ENCODE assay signal across 2 cellular contexts in the genomic region with DNA sequence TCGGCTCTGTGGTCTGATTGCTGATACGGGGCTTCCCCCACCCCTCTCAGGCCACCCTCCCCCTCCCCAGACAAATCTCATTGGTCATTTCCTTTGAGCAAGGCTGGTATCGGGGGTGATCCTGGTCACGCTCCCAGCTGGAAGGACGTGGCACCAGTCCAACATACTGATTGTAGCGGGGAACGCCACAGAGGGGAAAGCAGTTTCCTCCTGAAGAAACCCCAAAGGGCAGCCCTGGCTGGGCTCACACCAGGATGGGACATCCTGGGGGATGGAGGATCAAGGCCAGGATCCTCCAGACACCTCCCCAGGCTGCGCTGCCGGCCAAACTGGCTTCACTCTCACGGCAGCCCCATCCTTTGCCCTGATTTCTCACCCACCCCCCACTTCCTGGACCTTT.
TF ChIP-seq lines count a peak whose summit lies in the region.

No MANE protein-coding gene starts in this region.

TF ChIP-seq in SK-N-SH, 30 proteins besides CTCF, POLR2A, EP300 and RAD21 (continued from another document):
- TF ChIP-seq, protein P1, sequence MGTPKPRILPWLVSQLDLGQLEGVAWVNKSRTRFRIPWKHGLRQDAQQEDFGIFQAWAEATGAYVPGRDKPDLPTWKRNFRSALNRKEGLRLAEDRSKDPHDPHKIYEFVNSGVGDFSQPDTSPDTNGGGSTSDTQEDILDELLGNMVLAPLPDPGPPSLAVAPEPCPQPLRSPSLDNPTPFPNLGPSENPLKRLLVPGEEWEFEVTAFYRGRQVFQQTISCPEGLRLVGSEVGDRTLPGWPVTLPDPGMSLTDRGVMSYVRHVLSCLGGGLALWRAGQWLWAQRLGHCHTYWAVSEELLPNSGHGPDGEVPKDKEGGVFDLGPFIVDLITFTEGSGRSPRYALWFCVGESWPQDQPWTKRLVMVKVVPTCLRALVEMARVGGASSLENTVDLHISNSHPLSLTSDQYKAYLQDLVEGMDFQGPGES (IDR thresholded peaks at IDR 0.05; ENCODE audit: low read depth, low read length), result no peak
- TF ChIP-seq, protein P2, sequence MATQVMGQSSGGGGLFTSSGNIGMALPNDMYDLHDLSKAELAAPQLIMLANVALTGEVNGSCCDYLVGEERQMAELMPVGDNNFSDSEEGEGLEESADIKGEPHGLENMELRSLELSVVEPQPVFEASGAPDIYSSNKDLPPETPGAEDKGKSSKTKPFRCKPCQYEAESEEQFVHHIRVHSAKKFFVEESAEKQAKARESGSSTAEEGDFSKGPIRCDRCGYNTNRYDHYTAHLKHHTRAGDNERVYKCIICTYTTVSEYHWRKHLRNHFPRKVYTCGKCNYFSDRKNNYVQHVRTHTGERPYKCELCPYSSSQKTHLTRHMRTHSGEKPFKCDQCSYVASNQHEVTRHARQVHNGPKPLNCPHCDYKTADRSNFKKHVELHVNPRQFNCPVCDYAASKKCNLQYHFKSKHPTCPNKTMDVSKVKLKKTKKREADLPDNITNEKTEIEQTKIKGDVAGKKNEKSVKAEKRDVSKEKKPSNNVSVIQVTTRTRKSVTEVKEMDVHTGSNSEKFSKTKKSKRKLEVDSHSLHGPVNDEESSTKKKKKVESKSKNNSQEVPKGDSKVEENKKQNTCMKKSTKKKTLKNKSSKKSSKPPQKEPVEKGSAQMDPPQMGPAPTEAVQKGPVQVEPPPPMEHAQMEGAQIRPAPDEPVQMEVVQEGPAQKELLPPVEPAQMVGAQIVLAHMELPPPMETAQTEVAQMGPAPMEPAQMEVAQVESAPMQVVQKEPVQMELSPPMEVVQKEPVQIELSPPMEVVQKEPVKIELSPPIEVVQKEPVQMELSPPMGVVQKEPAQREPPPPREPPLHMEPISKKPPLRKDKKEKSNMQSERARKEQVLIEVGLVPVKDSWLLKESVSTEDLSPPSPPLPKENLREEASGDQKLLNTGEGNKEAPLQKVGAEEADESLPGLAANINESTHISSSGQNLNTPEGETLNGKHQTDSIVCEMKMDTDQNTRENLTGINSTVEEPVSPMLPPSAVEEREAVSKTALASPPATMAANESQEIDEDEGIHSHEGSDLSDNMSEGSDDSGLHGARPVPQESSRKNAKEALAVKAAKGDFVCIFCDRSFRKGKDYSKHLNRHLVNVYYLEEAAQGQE (IDR thresholded peaks at IDR 0.05; ENCODE audit: low read depth, low read length), result no peak
- TF ChIP-seq SMC3 (IDR thresholded peaks at IDR 0.05; ENCODE audit: low read depth, low read length) (no peak), ELF1 (IDR thresholded peaks at IDR 0.05) (no peak), RXRA (IDR thresholded peaks at IDR 0.05; ENCODE audit: borderline replicate concordance, low read depth) (no peak)
- TF ChIP-seq, protein P3, sequence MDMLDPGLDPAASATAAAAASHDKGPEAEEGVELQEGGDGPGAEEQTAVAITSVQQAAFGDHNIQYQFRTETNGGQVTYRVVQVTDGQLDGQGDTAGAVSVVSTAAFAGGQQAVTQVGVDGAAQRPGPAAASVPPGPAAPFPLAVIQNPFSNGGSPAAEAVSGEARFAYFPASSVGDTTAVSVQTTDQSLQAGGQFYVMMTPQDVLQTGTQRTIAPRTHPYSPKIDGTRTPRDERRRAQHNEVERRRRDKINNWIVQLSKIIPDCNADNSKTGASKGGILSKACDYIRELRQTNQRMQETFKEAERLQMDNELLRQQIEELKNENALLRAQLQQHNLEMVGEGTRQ (IDR thresholded peaks at IDR 0.05; ENCODE audit: borderline replicate concordance, low read depth, low read length), result no peak
- TF ChIP-seq, protein P4, sequence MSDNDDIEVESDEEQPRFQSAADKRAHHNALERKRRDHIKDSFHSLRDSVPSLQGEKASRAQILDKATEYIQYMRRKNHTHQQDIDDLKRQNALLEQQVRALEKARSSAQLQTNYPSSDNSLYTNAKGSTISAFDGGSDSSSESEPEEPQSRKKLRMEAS (IDR thresholded peaks at IDR 0.05; ENCODE audit: low read depth), result no peak

TF ChIP-seq in SK-N-SH treated with all-trans-retinoic acid at 6 μM for 48 hours, 23 proteins besides CTCF, POLR2A, EP300 and RAD21 (continued from another document):
- TF ChIP-seq, protein P5, sequence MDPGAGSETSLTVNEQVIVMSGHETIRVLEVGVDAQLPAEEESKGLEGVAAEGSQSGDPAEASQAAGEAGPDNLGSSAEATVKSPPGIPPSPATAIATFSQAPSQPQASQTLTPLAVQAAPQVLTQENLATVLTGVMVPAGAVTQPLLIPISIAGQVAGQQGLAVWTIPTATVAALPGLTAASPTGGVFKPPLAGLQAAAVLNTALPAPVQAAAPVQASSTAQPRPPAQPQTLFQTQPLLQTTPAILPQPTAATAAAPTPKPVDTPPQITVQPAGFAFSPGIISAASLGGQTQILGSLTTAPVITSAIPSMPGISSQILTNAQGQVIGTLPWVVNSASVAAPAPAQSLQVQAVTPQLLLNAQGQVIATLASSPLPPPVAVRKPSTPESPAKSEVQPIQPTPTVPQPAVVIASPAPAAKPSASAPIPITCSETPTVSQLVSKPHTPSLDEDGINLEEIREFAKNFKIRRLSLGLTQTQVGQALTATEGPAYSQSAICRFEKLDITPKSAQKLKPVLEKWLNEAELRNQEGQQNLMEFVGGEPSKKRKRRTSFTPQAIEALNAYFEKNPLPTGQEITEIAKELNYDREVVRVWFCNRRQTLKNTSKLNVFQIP (CRISPR knock-in tag; IDR thresholded peaks at IDR 0.05; ENCODE audit: borderline replicate concordance, low read depth), result no peak
- no peak for TF ChIP-seq TCF4 (CRISPR knock-in tag; IDR thresholded peaks at IDR 0.05; ENCODE audit: borderline replicate concordance)
- no peak for TF ChIP-seq OSR1 (CRISPR knock-in tag; IDR thresholded peaks at IDR 0.05)
- TF ChIP-seq BACH2 (CRISPR knock-in tag; IDR thresholded peaks at IDR 0.05; ENCODE audit: borderline replicate concordance), result no peak
- TF ChIP-seq ISL1 (CRISPR knock-in tag; IDR thresholded peaks at IDR 0.05), result no peak
- TF ChIP-seq ARNTL (CRISPR knock-in tag; IDR thresholded peaks at IDR 0.05; ENCODE audit: borderline replicate concordance, low read depth), result no peak
- no peak for TF ChIP-seq ZNF565 (CRISPR knock-in tag; conservative IDR thresholded peaks at IDR 0.05; ENCODE audit: low read depth)
- TF ChIP-seq ZNF70 (CRISPR knock-in tag; IDR thresholded peaks at IDR 0.05), result no peak
- TF ChIP-seq ZFP3 (CRISPR knock-in tag; IDR thresholded peaks at IDR 0.05), result no peak
- no peak for TF ChIP-seq GLIS3 (CRISPR knock-in tag; IDR thresholded peaks at IDR 0.05)
- no peak for TF ChIP-seq ZC3H10 (CRISPR knock-in tag; IDR thresholded peaks at IDR 0.05)
- TF ChIP-seq RARB (CRISPR knock-in tag; IDR thresholded peaks at IDR 0.05), result no peak
- TF ChIP-seq PPARA (CRISPR knock-in tag; IDR thresholded peaks at IDR 0.05; ENCODE audit: borderline replicate concordance), result no peak
- TF ChIP-seq, protein P6, sequence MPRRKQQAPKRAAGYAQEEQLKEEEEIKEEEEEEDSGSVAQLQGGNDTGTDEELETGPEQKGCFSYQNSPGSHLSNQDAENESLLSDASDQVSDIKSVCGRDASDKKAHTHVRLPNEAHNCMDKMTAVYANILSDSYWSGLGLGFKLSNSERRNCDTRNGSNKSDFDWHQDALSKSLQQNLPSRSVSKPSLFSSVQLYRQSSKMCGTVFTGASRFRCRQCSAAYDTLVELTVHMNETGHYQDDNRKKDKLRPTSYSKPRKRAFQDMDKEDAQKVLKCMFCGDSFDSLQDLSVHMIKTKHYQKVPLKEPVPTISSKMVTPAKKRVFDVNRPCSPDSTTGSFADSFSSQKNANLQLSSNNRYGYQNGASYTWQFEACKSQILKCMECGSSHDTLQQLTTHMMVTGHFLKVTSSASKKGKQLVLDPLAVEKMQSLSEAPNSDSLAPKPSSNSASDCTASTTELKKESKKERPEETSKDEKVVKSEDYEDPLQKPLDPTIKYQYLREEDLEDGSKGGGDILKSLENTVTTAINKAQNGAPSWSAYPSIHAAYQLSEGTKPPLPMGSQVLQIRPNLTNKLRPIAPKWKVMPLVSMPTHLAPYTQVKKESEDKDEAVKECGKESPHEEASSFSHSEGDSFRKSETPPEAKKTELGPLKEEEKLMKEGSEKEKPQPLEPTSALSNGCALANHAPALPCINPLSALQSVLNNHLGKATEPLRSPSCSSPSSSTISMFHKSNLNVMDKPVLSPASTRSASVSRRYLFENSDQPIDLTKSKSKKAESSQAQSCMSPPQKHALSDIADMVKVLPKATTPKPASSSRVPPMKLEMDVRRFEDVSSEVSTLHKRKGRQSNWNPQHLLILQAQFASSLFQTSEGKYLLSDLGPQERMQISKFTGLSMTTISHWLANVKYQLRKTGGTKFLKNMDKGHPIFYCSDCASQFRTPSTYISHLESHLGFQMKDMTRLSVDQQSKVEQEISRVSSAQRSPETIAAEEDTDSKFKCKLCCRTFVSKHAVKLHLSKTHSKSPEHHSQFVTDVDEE (CRISPR knock-in tag; IDR thresholded peaks at IDR 0.05), result no peak
- no peak for TF ChIP-seq ESRRG (CRISPR knock-in tag; IDR thresholded peaks at IDR 0.05)
- no peak for TF ChIP-seq ZFP30 (CRISPR knock-in tag; IDR thresholded peaks at IDR 0.05)
TF ChIP-seq in SK-N-SH treated with all-trans-retinoic acid at 6 μM for 48 hours: peak in this region for 0.
